8 cellular contexts compared by ENCODE assay signal in the genomic region with DNA sequence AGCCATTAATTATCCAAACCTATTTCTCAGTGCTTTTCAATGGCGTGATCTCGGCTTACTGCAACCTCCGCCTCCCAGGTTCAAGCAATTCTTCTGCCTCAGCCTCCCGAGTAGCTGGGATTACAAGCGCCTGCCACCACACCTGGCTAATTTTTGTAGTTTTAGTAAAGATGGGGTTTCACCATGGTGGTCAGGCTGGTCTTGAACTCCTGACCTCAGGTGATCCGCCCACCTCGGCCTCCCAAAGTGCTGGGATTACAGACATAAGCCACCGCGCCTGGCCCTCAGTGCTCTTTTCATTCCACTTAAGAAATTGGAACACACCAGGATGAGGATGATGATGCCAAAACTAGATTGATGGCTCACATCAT. TPM values are rescaled to one million over a fixed set of nuclear protein-coding genes. Genes with fewer than 3 reads are reported as not detected.
DNase-seq lines count a peak whose midpoint lies in the region; ATAC-seq and TF ChIP-seq lines count a peak whose summit lies in the region.
"Not testable (repeated sequence)": the region's sequence is repeated elsewhere in the genome, so short reads cannot be mapped to it uniquely, and the experiment has no call there.

No MANE protein-coding gene starts in this region.

- peak in 1 of 4 donors; percentile 4 for ATAC-seq in right lobe of liver

- POLR2A ChIA-PET in CD8-positive, alpha-beta memory T cell (lab: Charles Lee), result interaction anchor here (0.6 to 2.1 kb wide), 2 partner anchors 28 to 32 kb away, joined by 3 to 12 read pairs; a partner anchor contains a TSS

- H3K9ac ChIP-seq in fibroblast of lung (ENCODE audit: insufficient read depth, low read length); trophoblast cell (ENCODE audit: low read length): not testable (repeated sequence)

- H3K27ac Mint-ChIP-seq in CD8-positive, alpha-beta memory T cell, result peak overlapping the region; percentile 92 to 100 (median 100)
- H3K27ac Mint-ChIP-seq in brain, result peak overlapping the region; percentile 99 to 100 (median 100)

- H3K36me3 ChIP-seq in CD8-positive, alpha-beta memory T cell (ENCODE audit: insufficient read depth, low read length); MG63; fibroblast of lung (ENCODE audit: control insufficient read depth, insufficient read depth, low read length); right lobe of liver; trophoblast cell (ENCODE audit: control insufficient read depth in 1 of 2, insufficient read depth in 2 of 2, low read length in 2 of 2); tibial nerve: not testable (repeated sequence)

- not testable (repeated sequence) for H2BK120ac ChIP-seq in trophoblast cell (ENCODE audit: insufficient read depth, low read length, poor library complexity)

- H2BK12ac ChIP-seq in trophoblast cell (ENCODE audit: low read length), result not testable (repeated sequence)

- DNase-seq in CD8-positive, alpha-beta memory T cell; MG63; fibroblast of lung (ENCODE audit: low read depth in 2 of 2); right lobe of liver; trophoblast cell; tibial nerve (ENCODE audit: low spot score in 2 of 2): not testable (repeated sequence)
- DNase-seq in activated CD4-positive, alpha-beta T cell treated with anti-CD3 and anti-CD28 coated beads, Interleukin-2, amount 50 U/mL, for 48 hours, result peak; percentile 6 to 7

- peaks cover 16 to 23% (median 23%) of the 10 kb centered on the region in 3 donors for H3K4me1 Mint-ChIP-seq in CD8-positive, alpha-beta memory T cell
- peaks cover 18% of the 10 kb centered on the region for H3K4me1 Mint-ChIP-seq in brain

- peak overlapping the region; percentile 81 to 91 (median 86) for H3K4me3 Mint-ChIP-seq in CD8-positive, alpha-beta memory T cell
- peak overlapping the region; percentile 81 to 83 (median 83) for H3K4me3 Mint-ChIP-seq in brain

- TF ChIP-seq POLR2A in right lobe of liver (IDR thresholded peaks at IDR 0.05); tibial nerve (IDR thresholded peaks at IDR 0.05): not testable (repeated sequence)

- not testable (repeated sequence) for TF ChIP-seq CTCF in brain (conservative IDR thresholded peaks at IDR 0.05); fibroblast of lung (conservative IDR thresholded peaks at IDR 0.05 in 1 of 2, IDR thresholded peaks at IDR 0.05 in 1 of 2; ENCODE audit: low read depth in 1 of 2, low read length in 2 of 2); right lobe of liver (IDR thresholded peaks at IDR 0.05); tibial nerve (IDR thresholded peaks at IDR 0.05)

- H3K23ac ChIP-seq in trophoblast cell (ENCODE audit: low read length), result not testable (repeated sequence)

- not testable (repeated sequence) for H3K18ac ChIP-seq in trophoblast cell (ENCODE audit: low read length)

- H3K4ac ChIP-seq in trophoblast cell (ENCODE audit: low read depth, low read length), result not testable (repeated sequence)

- not testable (repeated sequence) for H3K9me3 Mint-ChIP-seq in CD8-positive, alpha-beta memory T cell; brain

- not testable (repeated sequence) for H4K91ac ChIP-seq in trophoblast cell (ENCODE audit: low read depth, low read length)

- H3K27me3 Mint-ChIP-seq in CD8-positive, alpha-beta memory T cell, result not testable (repeated sequence)
- H3K27me3 Mint-ChIP-seq in brain, result peaks cover 12% of the 10 kb centered on the region

- H3K27ac ChIP-seq in CD8-positive, alpha-beta memory T cell (ENCODE audit: low read depth, low read length), result peak overlapping the region; percentile 98
- not testable (repeated sequence) for H3K27ac ChIP-seq in fibroblast of lung (ENCODE audit: insufficient read depth, low read length); trophoblast cell (ENCODE audit: low read depth, low read length)
- H3K27ac ChIP-seq in right lobe of liver (peak overlapping the region; percentile 78 to 90 (median 87)), tibial nerve (peak overlapping the region; percentile 65 to 83 (median 78))

- H4K8ac ChIP-seq in trophoblast cell (ENCODE audit: low read depth, low read length), result not testable (repeated sequence)

- not testable (repeated sequence) for TF ChIP-seq EP300 in tibial nerve (IDR thresholded peaks at IDR 0.05)

- H3K79me2 ChIP-seq in fibroblast of lung (ENCODE audit: control insufficient read depth, insufficient read depth, low read length); trophoblast cell (ENCODE audit: control insufficient read depth, insufficient read depth, low read length, poor library complexity): not testable (repeated sequence)

- H3K27me3 ChIP-seq in CD8-positive, alpha-beta memory T cell (ENCODE audit: insufficient read depth, low read length, poor library complexity, severe bottlenecking); MG63; fibroblast of lung (ENCODE audit: control insufficient read depth, insufficient read depth, low read length); right lobe of liver; trophoblast cell (ENCODE audit: insufficient read depth, low read length); tibial nerve: not testable (repeated sequence)

- peak overlapping the region; percentile 92 for H3K4me2 ChIP-seq in fibroblast of lung (ENCODE audit: extremely low read depth, insufficient read depth, low read length)
- H3K4me2 ChIP-seq in trophoblast cell (ENCODE audit: low read length), result peak overlapping the region; percentile 50

- WGBS in right lobe of liver (ENCODE audit: insufficient coverage, low coverage, low lambda C conversion rate, missing lambda C conversion rate), result 27% methylated on average over 9 of the region's 9 CpGs
- no CpG with 5 or more reads among the region's 9 CpGs for WGBS in trophoblast cell (ENCODE audit: extremely low coverage, insufficient coverage, insufficient read length)
- 46% methylated on average over 9 of the region's 9 CpGs for WGBS in tibial nerve, 2 donors

- H3K4me1 ChIP-seq in CD8-positive, alpha-beta memory T cell (ENCODE audit: insufficient read depth, low read length); fibroblast of lung (ENCODE audit: control insufficient read depth, extremely low read depth, insufficient read depth, low read length); right lobe of liver; trophoblast cell (ENCODE audit: control insufficient read depth in 1 of 2, insufficient read depth in 2 of 2, low read length in 2 of 2); tibial nerve: not testable (repeated sequence)

- H3K36me3 Mint-ChIP-seq in CD8-positive, alpha-beta memory T cell; brain: not testable (repeated sequence)

- H3K79me1 ChIP-seq in trophoblast cell (ENCODE audit: low read length), result not testable (repeated sequence)

- not testable (repeated sequence) for H3K14ac ChIP-seq in trophoblast cell (ENCODE audit: low read length)

- not testable (repeated sequence) for H2BK5ac ChIP-seq in trophoblast cell (ENCODE audit: low read depth, low read length, poor library complexity)

- H3K4me3 ChIP-seq in CD8-positive, alpha-beta memory T cell (ENCODE audit: low read length), result peak overlapping the region; percentile 63
- H3K4me3 ChIP-seq in MG63, result peak overlapping the region; percentile 40
- H3K4me3 ChIP-seq in fibroblast of lung (replicated peaks in 1 of 4; ENCODE audit: control extremely low read depth in 1 of 4, insufficient read depth in 1 of 4, low read depth in 3 of 4, low read length in 4 of 4), result peak overlapping the region in 3 of 4 experiments; percentile 0 to 79 (median 41)
- H3K4me3 ChIP-seq in right lobe of liver, result peak overlapping the region; percentile 29 to 49 (median 49)
- not testable (repeated sequence) for H3K4me3 ChIP-seq in trophoblast cell (ENCODE audit: low read depth, low read length)
- H3K4me3 ChIP-seq in tibial nerve, result peak overlapping the region; percentile 28 to 39 (median 30)

- intact Hi-C loops in right lobe of liver (cut with DNase I), result not testable (repeated sequence)

- not testable (repeated sequence) for H2AFZ ChIP-seq in fibroblast of lung (ENCODE audit: low read length); trophoblast cell (ENCODE audit: insufficient read depth, low read length, poor library complexity)

- H4K12ac ChIP-seq in trophoblast cell (ENCODE audit: low read depth, low read length), result not testable (repeated sequence)

- not testable (repeated sequence) for H3K9me3 ChIP-seq in CD8-positive, alpha-beta memory T cell (ENCODE audit: low read length); MG63; fibroblast of lung (ENCODE audit: control insufficient read depth, insufficient read depth, low read depth, low read length); right lobe of liver; trophoblast cell (ENCODE audit: insufficient read depth, low read depth, low read length); tibial nerve

- H2AK5ac ChIP-seq in trophoblast cell (ENCODE audit: low read length), result not testable (repeated sequence)

- H4K20me1 ChIP-seq in fibroblast of lung (ENCODE audit: control insufficient read depth, extremely low read depth, insufficient read depth, low read length), result not testable (repeated sequence)

- CTCF ChIA-PET in CD8-positive, alpha-beta memory T cell (lab: Charles Lee), result interaction anchor here (1.1 kb wide), 1 partner anchor 40 kb away, joined by 3 read pairs; no protein-coding TSS in a partner anchor

RNA-seq across cellular contexts. Expression of a gene that starts 32.1 kb away (rescaled TPM):
- under 1 TPM; 0.11 to 0.20 TPM for total RNA-seq in CD8-positive, alpha-beta memory T cell
- not detected for polyA plus RNA-seq in CD8-positive, alpha-beta memory T cell
- 0.03 TPM in 1 of 2 replicates, not detected in the other for total RNA-seq in MG63 (2014; rRNA removed; shearing (Covaris generic); ENCODE audit: low replicate concordance)
- polyA plus RNA-seq in brain (ENCODE audit: insufficient read depth, low read depth, low replicate concordance) (0.36 TPM), fibroblast of lung (0.01 and 0.03 TPM in 2 replicates)
- total RNA-seq in fibroblast of lung (under 0.01 TPM in 2 replicates), right lobe of liver (under 1 TPM in 3 of 6 experiments, not detected in 3; 0.04 to 0.12 (median 0.09) TPM), tibial nerve (under 1 TPM in 2 of 4 donors, not detected in 2; under 0.01 to 0.21 TPM)
- 0.17 TPM in 1 of 2 replicates, not detected in the other for polyA plus RNA-seq in fibroblast of lung (2012)
- not detected in 2 replicates for polyA minus RNA-seq in fibroblast of lung (ENCODE audit: low replicate concordance)
- polyA plus RNA-seq in trophoblast cell (2013), result 0.50 and 0.62 TPM in 2 replicates

RNA-seq across cellular contexts. Expression of a gene that starts 32.7 kb away (rescaled TPM):
- 10 to 100 TPM; 88.9 to 95.3 TPM for total RNA-seq in CD8-positive, alpha-beta memory T cell
- 42.0 TPM for polyA plus RNA-seq in CD8-positive, alpha-beta memory T cell
- total RNA-seq in MG63 (2014; rRNA removed; shearing (Covaris generic); ENCODE audit: low replicate concordance), result 51.3 and 55.3 TPM in 2 replicates
- polyA plus RNA-seq in brain (ENCODE audit: insufficient read depth, low read depth, low replicate concordance), result 39.5 TPM
- total RNA-seq in fibroblast of lung, result 26.5 and 29.1 TPM in 2 replicates
- 27.7 and 34.8 TPM in 2 replicates for polyA plus RNA-seq in fibroblast of lung
- polyA plus RNA-seq in fibroblast of lung (2012), result 21.3 and 28.3 TPM in 2 replicates
- polyA minus RNA-seq in fibroblast of lung (ENCODE audit: low replicate concordance), result 3.4 and 8.0 TPM in 2 replicates
- 10 to 100 TPM in 2 of 6 experiments, 1 to 10 TPM in 4; 6.5 to 22.2 (median 7.9) TPM for total RNA-seq in right lobe of liver
- polyA plus RNA-seq in trophoblast cell (2013), result 19.0 and 22.8 TPM in 2 replicates
- total RNA-seq in tibial nerve, result 10 to 100 TPM; 10.3 to 18.8 (median 13.5) TPM
